Comparison of ENCODE assay signal across 30 cellular contexts in the genomic region with DNA sequence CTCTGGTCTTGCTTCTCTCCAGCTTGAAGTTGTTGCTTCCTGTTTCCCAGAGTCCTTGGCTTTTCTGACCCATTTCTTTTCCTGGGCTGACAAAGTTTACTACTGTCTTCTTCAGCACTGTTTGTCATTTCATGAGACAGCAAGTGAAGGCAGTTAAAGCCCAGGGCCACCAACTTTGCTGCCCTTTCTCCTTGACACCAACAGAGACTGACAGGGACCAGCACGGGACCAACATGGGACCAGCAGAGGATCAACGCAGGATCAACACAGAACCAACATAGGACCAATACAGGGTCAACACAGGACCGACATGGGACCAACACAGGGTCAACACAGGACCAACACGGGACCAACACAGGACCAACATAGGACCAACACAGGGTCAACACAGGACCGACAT. TPM values are rescaled to one million over a fixed set of nuclear protein-coding genes. Genes with fewer than 3 reads are reported as not detected.
"Had no signal": no experiment of that assay in that cellular context is flagged by ENCODE, and none has a peak within 500 bp of the region (broad histone marks: within the 10 kb centered on the region; RNA-seq: fewer than 3 reads in every experiment).

No MANE protein-coding gene starts in this region.

- H3K27ac ChIP-seq: ascending aorta, cardiac muscle cell, VCaP had no signal

- H3K9me3 ChIP-seq: ascending aorta had no signal

- FAIRE-seq: TTC549 had no signal

- DNase-seq: activated B cell treated with CpG ODN at 0.5 μM for 24 hours; activated CD4-positive, alpha-beta memory T cell treated with anti-CD3 and anti-CD28 coated beads for 36 hours; activated CD4-positive, alpha-beta T cell treated with anti-CD3 and anti-CD28 coated beads for 4 hours; activated CD4-positive, alpha-beta T cell treated with anti-CD3 and anti-CD28 coated beads, Interleukin-2, amount 10 ng/mL, durations not matched to agents 24 days and 14 days; activated CD4-positive, alpha-beta T cell treated with anti-CD3 and anti-CD28 coated beads, Interleukin-2, amount 50 U/mL, for 1 hour; activated CD4-positive, alpha-beta T cell treated with anti-CD3 and anti-CD28 coated beads, Interleukin-2, amount 50 U/mL, for 4 hours; activated CD4-positive, CD25-positive, alpha-beta regulatory T cell treated with anti-CD3 and anti-CD28 coated beads, Interleukin-2, amount 50 U/mL, for 72 hours; activated CD8-positive, alpha-beta T cell treated with anti-CD3 and anti-CD28 coated beads for 36 hours; activated effector memory CD4-positive, alpha-beta T cell treated with anti-CD3 and anti-CD28 coated beads, Interleukin-2, amount 50 U/mL, for 16 hours; activated gamma-delta T cell treated with Interleukin-2 at 50 U/mL for 16 hours; activated naive CD4-positive, alpha-beta T cell treated with anti-CD3 and anti-CD28 coated beads, Interleukin-2, amount 10 ng/mL, durations not matched to agents 7 days and 5 days; activated naive CD4-positive, alpha-beta T cell treated with Interleukin-2 at 50 U/mL for 16 hours; activated naive CD8-positive, alpha-beta T cell treated with anti-CD3 and anti-CD28 coated beads, Interleukin-2, amount 10 ng/mL, durations not matched to agents 7 days and 5 days; activated naive CD8-positive, alpha-beta T cell treated with anti-CD3 and anti-CD28 coated beads, Interleukin-2, amount 50 U/mL, for 24 hours; activated T-cell treated with anti-CD3 and anti-CD28 coated beads for 4 hours; activated T-cell treated with anti-CD3 and anti-CD28 coated beads, Interleukin-2, amount 50 U/mL, for 1 hour; activated T-cell treated with anti-CD3 and anti-CD28 coated beads, Interleukin-2, amount 50 U/mL, for 4 hours; activated T-cell treated with anti-CD3 and anti-CD28 coated beads, Interleukin-2, amount 50 U/mL, for 72 hours; amygdala; anterior cingulate cortex; caudate nucleus; cerebellar nuclear complex; T-helper 1 cell; T-helper 2 cell; T-helper 9 cell had no signal

- H3K36me3 ChIP-seq: ascending aorta, cardiac muscle cell had no signal

- ATAC-seq: activated CD8-positive, alpha-beta T cell treated with anti-CD3 and anti-CD28 coated beads for 36 hours; activated naive CD8-positive, alpha-beta T cell treated with anti-CD3 and anti-CD28 coated beads, Interleukin-2, amount 50 U/mL, for 24 hours; activated T-cell treated with anti-CD3 and anti-CD28 coated beads, Interleukin-2, amount 50 U/mL, for 4 hours; activated T-cell treated with anti-CD3 and anti-CD28 coated beads, Interleukin-2, amount 50 U/mL, for 72 hours; activated T-helper 17 cell treated with anti-CD3 and anti-CD28 coated beads, Interleukin-2, amount 50 U/mL, for 72 hours had no signal

- H3K4me3 ChIP-seq: ascending aorta, cardiac muscle cell had no signal

- H3K27me3 ChIP-seq: ascending aorta had no signal

RNA-seq across cellular contexts. Expression of a gene that starts 34.9 kb away (rescaled TPM):
- total RNA-seq: ascending aorta had no signal
